Comparison of ENCODE assay signal across 1 cellular context in genomic region chr13:112931028-112931934, GRCh38.
TF ChIP-seq lines count a peak whose summit lies in the region.

No MANE protein-coding gene starts in this region.

TF ChIP-seq in HepG2, 621 proteins besides CTCF, POLR2A, EP300 and RAD21 (continued from another document and continues in another):
- TF ChIP-seq ATF7-NPFF (CRISPR knock-in tag; IDR thresholded peaks at IDR 0.05; ENCODE audit: low read depth) (no peak), ZBTB7B (CRISPR knock-in tag; IDR thresholded peaks at IDR 0.05) (no peak), ZNF782 (CRISPR knock-in tag; IDR thresholded peaks at IDR 0.05; ENCODE audit: borderline replicate concordance) (no peak), BORCS8-MEF2B (CRISPR knock-in tag; IDR thresholded peaks at IDR 0.05) (0 out of 2 replicates have a peak, but pooled peaks have one; percentile 47), ZNF614 (CRISPR knock-in tag; IDR thresholded peaks at IDR 0.05; ENCODE audit: borderline replicate concordance) (no peak), PHF20 (CRISPR knock-in tag; IDR thresholded peaks at IDR 0.05) (no peak), ZNF296 (CRISPR knock-in tag; conservative IDR thresholded peaks at IDR 0.05) (no peak), IKZF4 (CRISPR knock-in tag; IDR thresholded peaks at IDR 0.05; ENCODE audit: borderline replicate concordance, low read depth, not compliant biosample characterization) (no peak), NKX3-1 (CRISPR knock-in tag; IDR thresholded peaks at IDR 0.05) (no peak), KLF13 (CRISPR knock-in tag; IDR thresholded peaks at IDR 0.05) (no peak), REXO4 (CRISPR knock-in tag; IDR thresholded peaks at IDR 0.05; ENCODE audit: borderline replicate concordance) (no peak), SMAD3 (CRISPR knock-in tag; IDR thresholded peaks at IDR 0.05) (no peak), ZNF749 (CRISPR knock-in tag; IDR thresholded peaks at IDR 0.05; ENCODE audit: borderline replicate concordance) (no peak), ZNF784 (CRISPR knock-in tag; IDR thresholded peaks at IDR 0.05; ENCODE audit: borderline replicate concordance) (0 out of 2 replicates have a peak, but pooled peaks have one; percentile 17), ATF7 (IDR thresholded peaks at IDR 0.05) (no peak), ATF7 (CRISPR knock-in tag; IDR thresholded peaks at IDR 0.05) (no peak), ZNF264 (CRISPR knock-in tag; IDR thresholded peaks at IDR 0.05) (no peak), KLF9 (CRISPR knock-in tag; IDR thresholded peaks at IDR 0.05; ENCODE audit: low read depth) (no peak), NR1H2 (CRISPR knock-in tag; IDR thresholded peaks at IDR 0.05; ENCODE audit: borderline replicate concordance, low read depth) (no peak), GZF1 (CRISPR knock-in tag; IDR thresholded peaks at IDR 0.05) (no peak), ZNF326 (CRISPR knock-in tag; IDR thresholded peaks at IDR 0.05; ENCODE audit: borderline replicate concordance) (no peak), ZNF547 (CRISPR knock-in tag; IDR thresholded peaks at IDR 0.05) (no peak), ZNF253 (CRISPR knock-in tag; IDR thresholded peaks at IDR 0.05; ENCODE audit: borderline replicate concordance) (no peak), ZNF552 (CRISPR knock-in tag; IDR thresholded peaks at IDR 0.05; ENCODE audit: borderline replicate concordance) (no peak), ZSCAN30 (CRISPR knock-in tag; IDR thresholded peaks at IDR 0.05) (no peak), IRF9 (CRISPR knock-in tag; IDR thresholded peaks at IDR 0.05; ENCODE audit: borderline replicate concordance) (no peak), SATB2 (CRISPR knock-in tag; IDR thresholded peaks at IDR 0.05) (no peak), ZNF260 (CRISPR knock-in tag; IDR thresholded peaks at IDR 0.05; ENCODE audit: borderline replicate concordance, low read depth) (no peak), ZNF251 (CRISPR knock-in tag; IDR thresholded peaks at IDR 0.05) (no peak), ATF2 (CRISPR knock-in tag; IDR thresholded peaks at IDR 0.05) (no peak), TOPORS (CRISPR knock-in tag; IDR thresholded peaks at IDR 0.05) (no peak), ZNF674 (CRISPR knock-in tag; IDR thresholded peaks at IDR 0.05; ENCODE audit: low read depth) (no peak), SIX1 (CRISPR knock-in tag; IDR thresholded peaks at IDR 0.05; ENCODE audit: borderline replicate concordance) (no peak), ZNF564 (CRISPR knock-in tag; IDR thresholded peaks at IDR 0.05) (no peak; the same call in 1 of the 2 replicates), ZNF263 (CRISPR knock-in tag; IDR thresholded peaks at IDR 0.05) (no peak), PRDM4 (CRISPR knock-in tag; IDR thresholded peaks at IDR 0.05; ENCODE audit: borderline replicate concordance) (no peak), KLF6 (CRISPR knock-in tag; IDR thresholded peaks at IDR 0.05) (no peak), ZFP36 (IDR thresholded peaks at IDR 0.05; ENCODE audit: borderline replicate concordance, low read depth, low read length, partially characterized antibody) (no peak), EHMT2 (IDR thresholded peaks at IDR 0.05; ENCODE audit: borderline replicate concordance, low read depth, low read length) (no peak), HNF4G (IDR thresholded peaks at IDR 0.05; ENCODE audit: borderline replicate concordance, low read depth, low read length) (0 out of 2 replicates have a peak, but pooled peaks have one; percentile 17), HNF4G (CRISPR knock-in tag; IDR thresholded peaks at IDR 0.05; ENCODE audit: borderline replicate concordance, low read depth) (no peak), ZNF703 (CRISPR knock-in tag; IDR thresholded peaks at IDR 0.05; ENCODE audit: borderline replicate concordance) (no peak), FOXJ3 (CRISPR knock-in tag; IDR thresholded peaks at IDR 0.05; ENCODE audit: borderline replicate concordance) (no peak)
- TF ChIP-seq, protein P1, sequence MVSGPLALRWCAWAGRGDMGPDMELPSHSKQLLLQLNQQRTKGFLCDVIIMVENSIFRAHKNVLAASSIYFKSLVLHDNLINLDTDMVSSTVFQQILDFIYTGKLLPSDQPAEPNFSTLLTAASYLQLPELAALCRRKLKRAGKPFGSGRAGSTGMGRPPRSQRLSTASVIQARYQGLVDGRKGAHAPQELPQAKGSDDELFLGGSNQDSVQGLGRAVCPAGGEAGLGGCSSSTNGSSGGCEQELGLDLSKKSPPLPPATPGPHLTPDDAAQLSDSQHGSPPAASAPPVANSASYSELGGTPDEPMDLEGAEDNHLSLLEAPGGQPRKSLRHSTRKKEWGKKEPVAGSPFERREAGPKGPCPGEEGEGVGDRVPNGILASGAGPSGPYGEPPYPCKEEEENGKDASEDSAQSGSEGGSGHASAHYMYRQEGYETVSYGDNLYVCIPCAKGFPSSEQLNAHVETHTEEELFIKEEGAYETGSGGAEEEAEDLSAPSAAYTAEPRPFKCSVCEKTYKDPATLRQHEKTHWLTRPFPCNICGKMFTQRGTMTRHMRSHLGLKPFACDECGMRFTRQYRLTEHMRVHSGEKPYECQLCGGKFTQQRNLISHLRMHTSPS (CRISPR knock-in tag; IDR thresholded peaks at IDR 0.05; ENCODE audit: low read depth): no peak
- TF ChIP-seq, protein P2, sequence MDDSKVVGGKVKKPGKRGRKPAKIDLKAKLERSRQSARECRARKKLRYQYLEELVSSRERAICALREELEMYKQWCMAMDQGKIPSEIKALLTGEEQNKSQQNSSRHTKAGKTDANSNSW (CRISPR knock-in tag; IDR thresholded peaks at IDR 0.05; ENCODE audit: borderline replicate concordance): no peak
- TF ChIP-seq, protein P3, sequence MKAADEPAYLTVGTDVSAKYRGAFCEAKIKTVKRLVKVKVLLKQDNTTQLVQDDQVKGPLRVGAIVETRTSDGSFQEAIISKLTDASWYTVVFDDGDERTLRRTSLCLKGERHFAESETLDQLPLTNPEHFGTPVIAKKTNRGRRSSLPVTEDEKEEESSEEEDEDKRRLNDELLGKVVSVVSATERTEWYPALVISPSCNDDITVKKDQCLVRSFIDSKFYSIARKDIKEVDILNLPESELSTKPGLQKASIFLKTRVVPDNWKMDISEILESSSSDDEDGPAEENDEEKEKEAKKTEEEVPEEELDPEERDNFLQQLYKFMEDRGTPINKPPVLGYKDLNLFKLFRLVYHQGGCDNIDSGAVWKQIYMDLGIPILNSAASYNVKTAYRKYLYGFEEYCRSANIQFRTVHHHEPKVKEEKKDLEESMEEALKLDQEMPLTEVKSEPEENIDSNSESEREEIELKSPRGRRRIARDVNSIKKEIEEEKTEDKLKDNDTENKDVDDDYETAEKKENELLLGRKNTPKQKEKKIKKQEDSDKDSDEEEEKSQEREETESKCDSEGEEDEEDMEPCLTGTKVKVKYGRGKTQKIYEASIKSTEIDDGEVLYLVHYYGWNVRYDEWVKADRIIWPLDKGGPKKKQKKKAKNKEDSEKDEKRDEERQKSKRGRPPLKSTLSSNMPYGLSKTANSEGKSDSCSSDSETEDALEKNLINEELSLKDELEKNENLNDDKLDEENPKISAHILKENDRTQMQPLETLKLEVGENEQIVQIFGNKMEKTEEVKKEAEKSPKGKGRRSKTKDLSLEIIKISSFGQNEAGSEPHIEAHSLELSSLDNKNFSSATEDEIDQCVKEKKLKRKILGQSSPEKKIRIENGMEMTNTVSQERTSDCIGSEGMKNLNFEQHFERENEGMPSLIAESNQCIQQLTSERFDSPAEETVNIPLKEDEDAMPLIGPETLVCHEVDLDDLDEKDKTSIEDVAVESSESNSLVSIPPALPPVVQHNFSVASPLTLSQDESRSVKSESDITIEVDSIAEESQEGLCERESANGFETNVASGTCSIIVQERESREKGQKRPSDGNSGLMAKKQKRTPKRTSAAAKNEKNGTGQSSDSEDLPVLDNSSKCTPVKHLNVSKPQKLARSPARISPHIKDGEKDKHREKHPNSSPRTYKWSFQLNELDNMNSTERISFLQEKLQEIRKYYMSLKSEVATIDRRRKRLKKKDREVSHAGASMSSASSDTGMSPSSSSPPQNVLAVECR (CRISPR knock-in tag; IDR thresholded peaks at IDR 0.05; ENCODE audit: borderline replicate concordance): peak; percentile 73
- TF ChIP-seq, protein P4, sequence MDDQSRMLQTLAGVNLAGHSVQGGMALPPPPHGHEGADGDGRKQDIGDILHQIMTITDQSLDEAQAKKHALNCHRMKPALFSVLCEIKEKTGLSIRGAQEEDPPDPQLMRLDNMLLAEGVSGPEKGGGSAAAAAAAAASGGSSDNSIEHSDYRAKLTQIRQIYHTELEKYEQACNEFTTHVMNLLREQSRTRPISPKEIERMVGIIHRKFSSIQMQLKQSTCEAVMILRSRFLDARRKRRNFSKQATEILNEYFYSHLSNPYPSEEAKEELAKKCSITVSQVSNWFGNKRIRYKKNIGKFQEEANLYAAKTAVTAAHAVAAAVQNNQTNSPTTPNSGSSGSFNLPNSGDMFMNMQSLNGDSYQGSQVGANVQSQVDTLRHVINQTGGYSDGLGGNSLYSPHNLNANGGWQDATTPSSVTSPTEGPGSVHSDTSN (CRISPR knock-in tag; IDR thresholded peaks at IDR 0.05; ENCODE audit: borderline replicate concordance): no peak
- TF ChIP-seq, protein P5, sequence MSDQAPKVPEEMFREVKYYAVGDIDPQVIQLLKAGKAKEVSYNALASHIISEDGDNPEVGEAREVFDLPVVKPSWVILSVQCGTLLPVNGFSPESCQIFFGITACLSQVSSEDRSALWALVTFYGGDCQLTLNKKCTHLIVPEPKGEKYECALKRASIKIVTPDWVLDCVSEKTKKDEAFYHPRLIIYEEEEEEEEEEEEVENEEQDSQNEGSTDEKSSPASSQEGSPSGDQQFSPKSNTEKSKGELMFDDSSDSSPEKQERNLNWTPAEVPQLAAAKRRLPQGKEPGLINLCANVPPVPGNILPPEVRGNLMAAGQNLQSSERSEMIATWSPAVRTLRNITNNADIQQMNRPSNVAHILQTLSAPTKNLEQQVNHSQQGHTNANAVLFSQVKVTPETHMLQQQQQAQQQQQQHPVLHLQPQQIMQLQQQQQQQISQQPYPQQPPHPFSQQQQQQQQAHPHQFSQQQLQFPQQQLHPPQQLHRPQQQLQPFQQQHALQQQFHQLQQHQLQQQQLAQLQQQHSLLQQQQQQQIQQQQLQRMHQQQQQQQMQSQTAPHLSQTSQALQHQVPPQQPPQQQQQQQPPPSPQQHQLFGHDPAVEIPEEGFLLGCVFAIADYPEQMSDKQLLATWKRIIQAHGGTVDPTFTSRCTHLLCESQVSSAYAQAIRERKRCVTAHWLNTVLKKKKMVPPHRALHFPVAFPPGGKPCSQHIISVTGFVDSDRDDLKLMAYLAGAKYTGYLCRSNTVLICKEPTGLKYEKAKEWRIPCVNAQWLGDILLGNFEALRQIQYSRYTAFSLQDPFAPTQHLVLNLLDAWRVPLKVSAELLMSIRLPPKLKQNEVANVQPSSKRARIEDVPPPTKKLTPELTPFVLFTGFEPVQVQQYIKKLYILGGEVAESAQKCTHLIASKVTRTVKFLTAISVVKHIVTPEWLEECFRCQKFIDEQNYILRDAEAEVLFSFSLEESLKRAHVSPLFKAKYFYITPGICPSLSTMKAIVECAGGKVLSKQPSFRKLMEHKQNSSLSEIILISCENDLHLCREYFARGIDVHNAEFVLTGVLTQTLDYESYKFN (CRISPR knock-in tag; conservative IDR thresholded peaks at IDR 0.05): peak; percentile 74
